Comparison of ENCODE assay signal across 2 cellular contexts in the genomic region with DNA sequence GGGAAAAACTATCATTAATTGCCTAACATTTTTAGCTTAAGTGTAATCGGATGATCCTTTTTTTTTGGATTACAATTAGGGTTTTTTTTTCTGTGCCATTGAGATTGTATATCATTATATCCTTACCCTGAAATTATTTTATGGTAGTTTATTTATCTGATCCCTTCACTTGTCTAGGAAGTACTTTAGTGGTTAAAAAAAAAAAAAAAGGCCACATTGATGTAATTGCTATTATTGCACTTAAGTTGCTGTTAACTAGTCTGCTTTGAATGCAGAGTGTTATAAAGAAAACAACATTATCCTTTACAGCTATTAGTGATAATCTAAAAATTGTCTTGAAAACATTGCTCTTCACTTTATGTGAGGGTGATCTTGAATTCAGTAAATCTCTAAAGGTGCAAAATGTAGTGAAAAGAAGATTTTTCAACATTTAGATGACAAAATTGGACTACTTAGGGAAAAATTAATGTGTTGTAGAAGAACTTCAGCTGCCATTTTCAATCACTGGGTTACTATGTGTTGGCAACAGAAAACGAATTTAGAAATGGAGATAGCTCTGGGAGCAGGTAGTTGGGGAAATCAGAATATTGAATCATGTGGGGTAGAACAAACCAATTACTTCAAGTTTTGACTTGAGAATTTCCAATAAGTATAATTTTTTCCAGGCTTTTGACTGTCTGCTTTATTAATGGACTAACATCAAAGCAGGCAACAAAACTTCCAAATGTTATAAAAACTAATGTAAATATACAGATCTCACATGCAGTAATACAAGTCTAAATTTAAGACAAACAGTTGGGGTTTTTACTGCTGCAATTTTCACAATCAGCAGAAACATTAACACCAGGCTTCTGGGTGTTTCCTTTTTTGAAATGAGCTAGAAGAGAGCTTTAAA.
TF ChIP-seq lines count a peak whose summit lies in the region.

No MANE protein-coding gene starts in this region.

TF ChIP-seq in HEK293T, 16 proteins besides CTCF, POLR2A, EP300 and RAD21:
- TF ChIP-seq ZNF384 (IDR thresholded peaks at IDR 0.05) (peak; percentile 84), ARNT (IDR thresholded peaks at IDR 0.05) (no peak)

TF ChIP-seq in H1, 55 proteins besides CTCF, POLR2A, EP300 and RAD21:
- TF ChIP-seq RBBP5 (IDR thresholded peaks at IDR 0.05; ENCODE audit: borderline replicate concordance, low read depth, low read length), result no peak
- TF ChIP-seq CHD2 (IDR thresholded peaks at IDR 0.05; ENCODE audit: low read length), result no peak
- no peak for TF ChIP-seq KDM4A (IDR thresholded peaks at IDR 0.05; ENCODE audit: low read depth, low read length, severe bottlenecking)
- no peak for TF ChIP-seq KDM1A (IDR thresholded peaks at IDR 0.05; ENCODE audit: borderline replicate concordance, low read length)
- TF ChIP-seq SUZ12 (IDR thresholded peaks at IDR 0.05; ENCODE audit: low read length), result no peak
TF ChIP-seq in H1: peak in this region for 0.
